1 cellular context compared by ENCODE assay signal in the genomic region with DNA sequence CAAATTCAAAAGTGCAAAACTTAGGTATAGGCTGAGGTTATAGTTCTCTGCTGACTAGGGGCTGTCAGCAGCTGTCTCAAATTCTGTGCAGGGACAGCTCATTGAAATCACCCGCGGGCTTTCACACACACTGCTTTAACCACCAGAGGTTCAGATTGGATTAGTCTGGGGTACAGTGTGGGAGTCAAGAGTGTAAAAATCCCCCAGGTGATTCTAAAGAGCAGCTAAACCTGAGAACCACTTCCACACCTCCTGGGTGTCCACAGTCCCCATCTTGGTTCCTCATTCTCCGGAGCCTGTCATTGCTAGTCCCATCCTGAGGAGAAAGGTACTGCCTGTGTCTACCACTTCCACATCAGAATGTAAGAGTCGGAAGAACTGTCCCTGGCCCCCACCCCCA.
TF ChIP-seq lines count a peak whose summit lies in the region.

No MANE protein-coding gene starts in this region.

TF ChIP-seq in GM12878, 131 proteins besides CTCF, POLR2A, EP300 and RAD21 (continues in another document):
- no peak for TF ChIP-seq BRCA1 (IDR thresholded peaks at IDR 0.05; ENCODE audit: low read depth, low read length)
- TF ChIP-seq STAT1 (conservative IDR thresholded peaks at IDR 0.05) = no peak
- TF ChIP-seq YY1 (IDR thresholded peaks at IDR 0.05; ENCODE audit: low read depth, low read length) = no peak
- no peak for TF ChIP-seq MYC (IDR thresholded peaks at IDR 0.05; ENCODE audit: insufficient read depth, insufficient read length, insufficient replicate concordance, low read length, severe bottlenecking)
- peak; percentile 40; the same call in 1 of the 2 replicates for TF ChIP-seq MTA2 (IDR thresholded peaks at IDR 0.05; ENCODE audit: low read depth)
- no peak for TF ChIP-seq MTA3 (IDR thresholded peaks at IDR 0.05; ENCODE audit: borderline replicate concordance, low read length)
- peak in 1 of 2 experiments; percentile 9; a peak in 1 of 4 replicates for TF ChIP-seq BHLHE40 (IDR thresholded peaks at IDR 0.05; ENCODE audit: borderline replicate concordance in 1 of 2, low read depth in 2 of 2, low read length in 1 of 2)
- TF ChIP-seq TCF3 (IDR thresholded peaks at IDR 0.05; ENCODE audit: borderline replicate concordance, insufficient read depth, low read depth, low read length) = no peak
- TF ChIP-seq FOXM1 (IDR thresholded peaks at IDR 0.05; ENCODE audit: low read depth, low read length) = no peak
- no peak for TF ChIP-seq ETV6 (conservative IDR thresholded peaks at IDR 0.05 in 1 of 2, IDR thresholded peaks at IDR 0.05 in 1 of 2; ENCODE audit: borderline replicate concordance in 1 of 2, low read depth in 1 of 2)
- no peak for TF ChIP-seq MYB (IDR thresholded peaks at IDR 0.05; ENCODE audit: borderline replicate concordance, low read depth, low read length)
- no peak for TF ChIP-seq ATF7 (IDR thresholded peaks at IDR 0.05; ENCODE audit: low read depth)
- TF ChIP-seq SMAD5 (IDR thresholded peaks at IDR 0.05; ENCODE audit: low read depth) = no peak
- no peak for TF ChIP-seq PAX8 (IDR thresholded peaks at IDR 0.05)
- no peak for TF ChIP-seq JUND (IDR thresholded peaks at IDR 0.05; ENCODE audit: low read depth, low read length)
- peak; percentile 46; the same call in 1 of the 2 replicates for TF ChIP-seq SPI1 (IDR thresholded peaks at IDR 0.05; ENCODE audit: borderline replicate concordance, insufficient read depth, low read depth, low read length)
- no peak for TF ChIP-seq ZSCAN29 (IDR thresholded peaks at IDR 0.05)
- no peak for TF ChIP-seq NFXL1 (IDR thresholded peaks at IDR 0.05; ENCODE audit: borderline replicate concordance)
- TF ChIP-seq RB1 (IDR thresholded peaks at IDR 0.05; ENCODE audit: borderline replicate concordance) = no peak
- TF ChIP-seq ZBTB33 (IDR thresholded peaks at IDR 0.05) = no peak
- no peak for TF ChIP-seq FOXK2 (IDR thresholded peaks at IDR 0.05)
- TF ChIP-seq, protein P1, sequence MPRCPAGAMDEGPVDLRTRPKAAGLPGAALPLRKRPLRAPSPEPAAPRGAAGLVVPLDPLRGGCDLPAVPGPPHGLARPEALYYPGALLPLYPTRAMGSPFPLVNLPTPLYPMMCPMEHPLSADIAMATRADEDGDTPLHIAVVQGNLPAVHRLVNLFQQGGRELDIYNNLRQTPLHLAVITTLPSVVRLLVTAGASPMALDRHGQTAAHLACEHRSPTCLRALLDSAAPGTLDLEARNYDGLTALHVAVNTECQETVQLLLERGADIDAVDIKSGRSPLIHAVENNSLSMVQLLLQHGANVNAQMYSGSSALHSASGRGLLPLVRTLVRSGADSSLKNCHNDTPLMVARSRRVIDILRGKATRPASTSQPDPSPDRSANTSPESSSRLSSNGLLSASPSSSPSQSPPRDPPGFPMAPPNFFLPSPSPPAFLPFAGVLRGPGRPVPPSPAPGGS (IDR thresholded peaks at IDR 0.05; ENCODE audit: borderline replicate concordance, insufficient read depth, low read depth, low read length, poor library complexity, severe bottlenecking) = peak; percentile 29
- no peak for TF ChIP-seq SUPT20H (IDR thresholded peaks at IDR 0.05; ENCODE audit: borderline replicate concordance, control insufficient read depth, low read depth, low read length)
- no peak for TF ChIP-seq RCOR1 (conservative IDR thresholded peaks at IDR 0.05; ENCODE audit: low read depth, low read length)
- no peak for TF ChIP-seq ZNF592 (IDR thresholded peaks at IDR 0.05)
- 0 out of 2 replicates have a peak, but pooled peaks have one; percentile 52 for TF ChIP-seq NBN (IDR thresholded peaks at IDR 0.05)
- TF ChIP-seq HDGF (IDR thresholded peaks at IDR 0.05) = no peak
- peak; percentile 49 for TF ChIP-seq RUNX3 (IDR thresholded peaks at IDR 0.05; ENCODE audit: low read length)
- TF ChIP-seq MEF2B (IDR thresholded peaks at IDR 0.05; ENCODE audit: partially characterized antibody, poor library complexity, severe bottlenecking) = peak; percentile 88
- no peak for TF ChIP-seq E2F4 (IDR thresholded peaks at IDR 0.05; ENCODE audit: low read depth, low read length)
- TF ChIP-seq CUX1 (IDR thresholded peaks at IDR 0.05; ENCODE audit: insufficient replicate concordance, low read depth, low read length) = no peak
- no peak for TF ChIP-seq TAF1 (IDR thresholded peaks at IDR 0.05; ENCODE audit: borderline replicate concordance, low read depth, low read length)
- no peak for TF ChIP-seq WRNIP1 (IDR thresholded peaks at IDR 0.05; ENCODE audit: borderline replicate concordance, low read depth, low read length)
- peak; percentile 59; the same call in 1 of the 2 replicates for TF ChIP-seq RELB (IDR thresholded peaks at IDR 0.05; ENCODE audit: low read depth)
- TF ChIP-seq, protein P2, sequence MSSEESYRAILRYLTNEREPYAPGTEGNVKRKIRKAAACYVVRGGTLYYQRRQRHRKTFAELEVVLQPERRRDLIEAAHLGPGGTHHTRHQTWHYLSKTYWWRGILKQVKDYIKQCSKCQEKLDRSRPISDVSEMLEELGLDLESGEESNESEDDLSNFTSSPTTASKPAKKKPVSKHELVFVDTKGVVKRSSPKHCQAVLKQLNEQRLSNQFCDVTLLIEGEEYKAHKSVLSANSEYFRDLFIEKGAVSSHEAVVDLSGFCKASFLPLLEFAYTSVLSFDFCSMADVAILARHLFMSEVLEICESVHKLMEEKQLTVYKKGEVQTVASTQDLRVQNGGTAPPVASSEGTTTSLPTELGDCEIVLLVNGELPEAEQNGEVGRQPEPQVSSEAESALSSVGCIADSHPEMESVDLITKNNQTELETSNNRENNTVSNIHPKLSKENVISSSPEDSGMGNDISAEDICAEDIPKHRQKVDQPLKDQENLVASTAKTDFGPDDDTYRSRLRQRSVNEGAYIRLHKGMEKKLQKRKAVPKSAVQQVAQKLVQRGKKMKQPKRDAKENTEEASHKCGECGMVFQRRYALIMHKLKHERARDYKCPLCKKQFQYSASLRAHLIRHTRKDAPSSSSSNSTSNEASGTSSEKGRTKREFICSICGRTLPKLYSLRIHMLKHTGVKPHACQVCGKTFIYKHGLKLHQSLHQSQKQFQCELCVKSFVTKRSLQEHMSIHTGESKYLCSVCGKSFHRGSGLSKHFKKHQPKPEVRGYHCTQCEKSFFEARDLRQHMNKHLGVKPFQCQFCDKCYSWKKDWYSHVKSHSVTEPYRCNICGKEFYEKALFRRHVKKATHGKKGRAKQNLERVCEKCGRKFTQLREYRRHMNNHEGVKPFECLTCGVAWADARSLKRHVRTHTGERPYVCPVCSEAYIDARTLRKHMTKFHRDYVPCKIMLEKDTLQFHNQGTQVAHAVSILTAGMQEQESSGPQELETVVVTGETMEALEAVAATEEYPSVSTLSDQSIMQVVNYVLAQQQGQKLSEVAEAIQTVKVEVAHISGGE (CRISPR knock-in tag; IDR thresholded peaks at IDR 0.05) = no peak
- no peak for TF ChIP-seq IRF4 (IDR thresholded peaks at IDR 0.05; ENCODE audit: low read depth, low read length)
